ENCODE assay signal across 8 cellular contexts in the genomic region with DNA sequence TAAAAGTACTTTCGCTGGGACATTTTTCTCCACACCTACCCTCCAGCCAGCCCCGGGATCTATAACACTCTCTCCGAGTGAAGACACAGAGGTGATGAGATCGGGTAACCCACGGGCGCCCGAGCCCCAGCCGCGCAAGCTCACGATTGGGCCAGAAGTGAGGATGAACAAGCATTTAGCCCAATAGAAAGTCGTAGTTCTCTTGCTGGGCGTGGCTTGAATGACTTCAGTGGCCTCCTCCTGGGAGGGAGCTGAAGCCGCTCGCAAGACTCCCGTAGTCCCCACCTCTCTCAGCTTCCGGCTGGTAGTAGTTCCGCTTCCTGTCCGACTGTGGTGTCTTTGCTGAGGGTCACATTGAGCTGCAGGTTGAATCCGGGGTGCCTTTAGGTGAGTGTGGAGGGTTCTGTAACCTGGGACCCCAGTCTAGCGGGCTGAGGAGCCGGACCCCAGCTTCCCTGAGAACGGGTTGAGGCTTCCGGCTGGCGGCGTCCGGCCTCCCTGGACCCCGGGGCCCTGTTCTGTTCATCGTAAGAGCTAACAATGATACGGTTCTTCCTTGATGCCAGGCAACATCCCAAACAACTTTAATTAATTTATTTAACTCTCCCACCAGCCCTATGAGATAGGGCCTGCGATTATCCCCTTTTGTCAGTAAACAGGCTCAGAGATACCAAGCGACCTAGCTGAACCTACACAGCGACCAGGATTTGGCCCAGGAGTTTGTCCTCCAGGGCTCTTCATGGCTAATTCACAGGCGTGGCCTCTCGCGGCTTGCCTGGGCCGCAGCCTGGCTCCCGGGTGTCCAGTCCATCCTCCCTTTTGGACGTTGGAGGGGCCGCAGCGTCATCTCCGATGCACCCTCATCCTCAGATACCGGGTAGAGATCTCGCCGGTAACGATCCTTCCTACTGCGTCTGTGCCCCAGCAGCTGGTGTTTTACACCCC. TPM values are rescaled to one million over a fixed set of nuclear protein-coding genes. Genes with fewer than 3 reads are reported as not detected.
DNase-seq lines count a peak whose midpoint lies in the region; ATAC-seq, FAIRE-seq and TF ChIP-seq lines count a peak whose summit lies in the region.

Gene COX6B1 (plus strand): TSS at position 307 of the 945 bp plus-strand sequence. CDS start 2,921 bp downstream, outside the sequence.

- H3K4me1 ChIP-seq in Loucy (ENCODE audit: insufficient read depth, low read length, poor library complexity, severe bottlenecking) = peaks cover 42% of the 10 kb centered on the region

- peak; percentile 80 for TF ChIP-seq POLR2A in H54 (IDR thresholded peaks at IDR 0.05; ENCODE audit: low read depth, low read length)
- peak; percentile 94 for TF ChIP-seq POLR2A in Raji (IDR thresholded peaks at IDR 0.05; ENCODE audit: insufficient read depth, low read depth, low read length)

- H3K27ac Mint-ChIP-seq in natural killer cell treated with Interleukin-12 subunit alpha and Interleukin-12 subunit beta and Interleukin-15 and Interleukin-18, amount 100 ng/mL, for 72 hours = peak within 1 kb of the TSS; percentile 86 to 89

- H3K9me3 ChIP-seq in Loucy (ENCODE audit: insufficient read depth, low read depth, low read length) = no peaks in the 10 kb centered on the region

- 0 out of 2 replicates have a peak, but pooled peaks cover 2% of the 10 kb centered on the region for H3F3A ChIP-seq in Loucy (ENCODE audit: low read depth)

- FAIRE-seq in H54 (lab: Jason Lieb, UNC) = peak; percentile 96

- no peak for TF ChIP-seq CTCF in Loucy (conservative IDR thresholded peaks at IDR 0.05; ENCODE audit: low read length)

- H3K4me1 Mint-ChIP-seq in natural killer cell treated with Interleukin-12 subunit alpha and Interleukin-12 subunit beta and Interleukin-15 and Interleukin-18, amount 100 ng/mL, for 72 hours (ENCODE audit: low read depth in 2 of 2) = peaks cover 17 to 31% of the 10 kb centered on the region in 2 donors

- H3K4me3 Mint-ChIP-seq in natural killer cell treated with Interleukin-12 subunit alpha and Interleukin-12 subunit beta and Interleukin-15 and Interleukin-18, amount 100 ng/mL, for 72 hours = peak within 1 kb of the TSS; percentile 94

- H3K36me3 ChIP-seq in Loucy (ENCODE audit: insufficient read depth, low read length) = no peaks in the 10 kb centered on the region

- H3K4me3 ChIP-seq in Loucy (ENCODE audit: low read length, poor library complexity, severe bottlenecking) = peak within 1 kb of the TSS; percentile 94

- peak within 1 kb of the TSS; percentile 96 for H3K4me2 ChIP-seq in Loucy (ENCODE audit: low read depth, low read length, poor library complexity, severe bottlenecking)

- peak within 1 kb of the TSS; percentile 91 for H3K9ac ChIP-seq in Loucy (ENCODE audit: low read depth, low read length, poor library complexity, severe bottlenecking)

- H2AFZ ChIP-seq in Loucy (ENCODE audit: low read length) = peak within 1 kb of the TSS; percentile 72

- H3K79me2 ChIP-seq in Loucy (ENCODE audit: insufficient read depth, low read length) = peaks cover 36% of the 10 kb centered on the region

- H3K27me3 ChIP-seq in Loucy (ENCODE audit: insufficient read depth, low read length, poor library complexity, severe bottlenecking) = no peaks in the 10 kb centered on the region

- H3K9me3 Mint-ChIP-seq in natural killer cell treated with Interleukin-12 subunit alpha and Interleukin-12 subunit beta and Interleukin-15 and Interleukin-18, amount 100 ng/mL, for 72 hours = no peaks in the 10 kb centered on the region

- no peaks in the 10 kb centered on the region for H3K36me3 Mint-ChIP-seq in natural killer cell treated with Interleukin-12 subunit alpha and Interleukin-12 subunit beta and Interleukin-15 and Interleukin-18, amount 100 ng/mL, for 72 hours

- H3K9me2 ChIP-seq in Loucy (replicated peaks; ENCODE audit: low read depth, low read length) = no peaks in the 10 kb centered on the region

- DNase-seq in Daoy (ENCODE audit: low read depth) = peak; percentile 98
- peak; percentile 99 for DNase-seq in H54 (ENCODE audit: insufficient read length, low spot score)
- peak; percentile 87 for DNase-seq in activated T-helper 9 cell treated with anti-CD3 and anti-CD28 coated beads, Interleukin-2, amount 50 U/mL, for 16 hours (ENCODE audit: low read depth)
- peak; percentile 96 for DNase-seq in fibroblast of peridontal ligament (ENCODE audit: extremely low read depth)
- DNase-seq in natural killer cell treated with Interleukin-12 subunit alpha and Interleukin-12 subunit beta and Interleukin-15 and Interleukin-18, amount 100 ng/mL, for 72 hours (ENCODE audit: low spot score) = peak; percentile 97
- DNase-seq in stimulated activated naive CD8-positive, alpha-beta T cell treated with anti-CD3 and anti-CD28 coated beads, Interleukin-15, Interleukin-2, amounts not matched to agents 100 U/mL and 50 U/mL, for 24 hours = peak; percentile 91

- H4K20me1 ChIP-seq in Loucy (ENCODE audit: insufficient read depth, low read length, poor library complexity, severe bottlenecking) = peaks cover 14% of the 10 kb centered on the region

- ATAC-seq in natural killer cell treated with Interleukin-12 subunit alpha and Interleukin-12 subunit beta and Interleukin-15 and Interleukin-18, amount 100 ng/mL, for 72 hours = peak; percentile 81 to 86
- ATAC-seq in stimulated activated naive CD8-positive, alpha-beta T cell treated with anti-CD3 and anti-CD28 coated beads, Interleukin-15, Interleukin-2, amounts not matched to agents 100 U/mL and 50 U/mL, for 24 hours = peak; percentile 76

- no peaks in the 10 kb centered on the region for H3K27me3 Mint-ChIP-seq in natural killer cell treated with Interleukin-12 subunit alpha and Interleukin-12 subunit beta and Interleukin-15 and Interleukin-18, amount 100 ng/mL, for 72 hours

RNA-seq across cellular contexts. Expression of gene COX6B1, which starts in this region (rescaled TPM):
- 460 and 655 TPM in 2 replicates for total RNA-seq in Daoy (2014; rRNA removed; shearing (Covaris generic))
- total RNA-seq in natural killer cell treated with Interleukin-12 subunit alpha and Interleukin-12 subunit beta and Interleukin-15 and Interleukin-18, amount 100 ng/mL, for 72 hours = 100 to 1,000 TPM; 363 to 400 TPM

Comparison
In these comparisons a context has a peak if more than half of its experiments do, and no peak if none do; other contexts are left out.
1. Peak in every context shown above with its lines: DNase-seq, ATAC-seq and H3K4me3 ChIP-seq.